In genomic region chr5:158876263-158876942, GRCh38 we compare ENCODE assay signal across 18 cellular contexts.
DNase-seq lines count a peak whose midpoint lies in the region; ATAC-seq, FAIRE-seq and TF ChIP-seq lines count a peak whose summit lies in the region.
"Had no signal": no experiment of that assay in that cellular context is flagged by ENCODE, and none has a peak within 500 bp of the region (broad histone marks: within the 10 kb centered on the region; RNA-seq: fewer than 3 reads in every experiment).

No MANE protein-coding gene starts in this region.

- H3K4me1 Mint-ChIP-seq in CD8-positive, alpha-beta T cell (ENCODE audit: low read depth): peaks cover 20% of the 10 kb centered on the region

- H3K27ac ChIP-seq in DND-41 (ENCODE audit: low read length) (peak overlapping the region; percentile 82; the same call in 1 of the 2 replicates), coronary artery (peak overlapping the region; percentile 48 to 79), gastrocnemius medialis (peak overlapping the region; percentile 41 to 61 (median 52))
- H3K27ac ChIP-seq in CD8-positive, alpha-beta T cell (ENCODE audit: low read depth, low read length): no peak overlapping the region
- H3K27ac ChIP-seq: C4-2B had no signal

- no peak overlapping the region for H3K4me3 Mint-ChIP-seq in CD8-positive, alpha-beta T cell
- H3K4me3 Mint-ChIP-seq: activated T-cell treated with anti-CD3 and anti-CD28 coated beads, Interleukin-2, amount 50 U/mL, for 24 hours had no signal

- no peak overlapping the region for H3K9ac ChIP-seq in DND-41 (ENCODE audit: low read depth, low read length)

- H3K4me3 ChIP-seq in DND-41 (ENCODE audit: low read depth in 1 of 2, low read length in 2 of 2) (no peak overlapping the region), coronary artery (no peak overlapping the region), gastrocnemius medialis (no peak overlapping the region)
- no peak overlapping the region for H3K4me3 ChIP-seq in CD8-positive, alpha-beta T cell (ENCODE audit: low read depth, low read length)

- intact Hi-C loops in gastrocnemius medialis (cut with DNase I; ENCODE audit: low total_unique reads): loop anchor here (10.0 kb wide), 1 partner anchor 178 kb away; no protein-coding TSS in a partner anchor
- intact Hi-C loops in CD8-positive, alpha-beta T cell (cut with DNase I, micrococcal nuclease): no loop called here

- H3K36me3 ChIP-seq in DND-41 (ENCODE audit: insufficient read depth, low read length): no peaks in the 10 kb centered on the region
- H3K36me3 ChIP-seq in gastrocnemius medialis: no peaks in the 10 kb centered on the region
- H3K36me3 ChIP-seq in CD8-positive, alpha-beta T cell (ENCODE audit: insufficient read depth, low read length): no peaks in the 10 kb centered on the region

- H2AFZ ChIP-seq in DND-41 (ENCODE audit: low read depth, low read length): peak overlapping the region; percentile 22; the same call in 1 of the 2 replicates

- in situ Hi-C loops in gastrocnemius medialis (cut with MboI; ENCODE audit: low sequenced_read_pairs in 4 of 4): no loop called here

- H3K36me3 Mint-ChIP-seq in CD8-positive, alpha-beta T cell: peaks cover 3% of the 10 kb centered on the region

- DNase-seq in DND-41 (no peak), coronary artery (ENCODE audit: low spot score) (no peak), gastrocnemius medialis (no peak), RCC 7860 (ENCODE audit: low spot score) (no peak), NCI-H446 (lab: John Stamatoyannopoulos, UW) (no peak)
- no peak for DNase-seq in CD8-positive, alpha-beta T cell
- DNase-seq: activated CD4-positive, alpha-beta T cell treated with anti-CD3 and anti-CD28 coated beads for 48 hours; activated T-cell treated with anti-CD3 and anti-CD28 coated beads, Interleukin-2, amount 50 U/mL, for 24 hours; amniotic stem cell; KBM-7; NCI-H1436 treated with DMSO at 0.1 percent for 48 hours; NCI-H524 treated with DMSO at 0.1 percent for 48 hours; stimulated activated CD4-positive, alpha-beta T cell treated with anti-CD3 and anti-CD28 coated beads, Interleukin-2, amount 100 ng/mL, for 24 hours; T-helper 2 cell had no signal

- no peaks in the 10 kb centered on the region for H3K9me3 Mint-ChIP-seq in CD8-positive, alpha-beta T cell
- H3K9me3 Mint-ChIP-seq: activated T-cell treated with anti-CD3 and anti-CD28 coated beads, Interleukin-2, amount 50 U/mL, for 24 hours had no signal

- no peaks in the 10 kb centered on the region for H4K20me1 ChIP-seq in DND-41 (ENCODE audit: insufficient read depth, low read length)

- H3K27me3 ChIP-seq in DND-41 (ENCODE audit: insufficient read depth, low read length, poor library complexity) (no peaks in the 10 kb centered on the region), gastrocnemius medialis (no peaks in the 10 kb centered on the region)
- no peaks in the 10 kb centered on the region for H3K27me3 ChIP-seq in CD8-positive, alpha-beta T cell (ENCODE audit: insufficient read depth, low read length)

- H3K4me1 ChIP-seq in DND-41 (ENCODE audit: insufficient read depth, low read length) (peaks cover 24% of the 10 kb centered on the region), gastrocnemius medialis (peaks cover 16 to 20% of the 10 kb centered on the region in 2 donors)
- peaks cover 13% of the 10 kb centered on the region for H3K4me1 ChIP-seq in CD8-positive, alpha-beta T cell (ENCODE audit: insufficient read depth, low read length)

- H3K79me2 ChIP-seq in DND-41 (ENCODE audit: insufficient read depth, low read length): no peaks in the 10 kb centered on the region

- 0 out of 2 replicates have a peak overlapping the region, but pooled peaks have one; percentile 8 for H3K4me2 ChIP-seq in DND-41 (ENCODE audit: insufficient read depth, low read length)

- no peak for FAIRE-seq in RCC 7860 (lab: Jason Lieb, UNC)

- TF ChIP-seq POLR2A in gastrocnemius medialis (IDR thresholded peaks at IDR 0.05): no peak

- no peak for ATAC-seq in DND-41 (ENCODE audit: insufficient read depth, low read depth)
- peak; percentile 33 for ATAC-seq in GM21723 (IDR thresholded peaks at IDR 0.05; ENCODE audit: unreplicated experiment)
- ATAC-seq in gastrocnemius medialis: no peak
- no peak for ATAC-seq in CD8-positive, alpha-beta T cell
- ATAC-seq in HG03139 (IDR thresholded peaks at IDR 0.05; ENCODE audit: unreplicated experiment): no peak

- no peak for TF ChIP-seq CTCF in DND-41 (IDR thresholded peaks at IDR 0.05; ENCODE audit: borderline replicate concordance, extremely low read depth, low read length, poor library complexity, severe bottlenecking)
- TF ChIP-seq CTCF in coronary artery (IDR thresholded peaks at IDR 0.05): no peak
- no peak for TF ChIP-seq CTCF in gastrocnemius medialis (IDR thresholded peaks at IDR 0.05 in 4 of 5, conservative IDR thresholded peaks at IDR 0.05 in 1 of 5)
- no peak for TF ChIP-seq CTCF in CD8-positive, alpha-beta T cell (IDR thresholded peaks at IDR 0.05)

- no peak overlapping the region for H3K27ac Mint-ChIP-seq in CD8-positive, alpha-beta T cell
- H3K27ac Mint-ChIP-seq: progenitor cell of endocrine pancreas had no signal

- peaks cover 4% of the 10 kb centered on the region for H3K27me3 Mint-ChIP-seq in CD8-positive, alpha-beta T cell (ENCODE audit: low read depth)

- H3K9me3 ChIP-seq in DND-41 (ENCODE audit: insufficient read depth, low read length, severe bottlenecking): no peaks in the 10 kb centered on the region
- no peaks in the 10 kb centered on the region for H3K9me3 ChIP-seq in gastrocnemius medialis
- no peaks in the 10 kb centered on the region for H3K9me3 ChIP-seq in CD8-positive, alpha-beta T cell (ENCODE audit: low read length)

- POLR2A ChIA-PET in CD8-positive, alpha-beta T cell (lab: Charles Lee): no interaction called here

- CTCF ChIA-PET in CD8-positive, alpha-beta T cell (lab: Charles Lee): interaction anchor here (1.2 kb wide), 1 partner anchor 180 kb away, joined by 3 read pairs; no protein-coding TSS in a partner anchor
